ENCODE assay signal across 9 cellular contexts in the genomic region with DNA sequence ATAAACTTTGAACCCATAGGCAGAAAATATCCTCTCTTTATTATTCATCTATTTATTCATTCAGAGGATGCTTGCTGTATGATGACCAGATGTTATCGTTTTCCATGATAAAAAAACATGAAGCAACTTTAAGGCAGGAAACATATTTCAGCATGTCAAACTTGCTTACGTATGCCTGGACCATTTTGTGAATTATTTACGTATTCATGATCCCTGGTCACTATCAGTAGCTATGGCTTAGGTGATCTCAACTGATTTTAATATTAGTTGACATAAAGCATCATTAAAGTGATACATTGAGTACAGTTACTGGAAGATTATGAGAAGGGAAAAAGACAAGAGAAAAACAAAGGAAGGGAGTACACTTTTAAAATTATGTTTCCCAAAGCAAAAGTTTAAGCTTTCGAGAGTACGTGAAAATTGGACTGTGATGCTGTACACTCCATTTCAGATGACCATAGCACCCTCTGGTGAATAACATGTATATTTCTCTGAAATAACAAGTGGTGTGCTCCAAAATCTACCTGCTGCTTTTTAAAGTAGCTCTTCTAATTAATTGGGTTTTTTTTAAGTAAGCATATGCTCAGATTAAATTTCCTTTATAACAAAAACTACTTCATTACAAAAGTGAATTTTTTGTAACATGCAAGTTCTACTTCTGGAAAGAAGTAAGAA.
DNase-seq lines count a peak whose midpoint lies in the region; ATAC-seq and TF ChIP-seq lines count a peak whose summit lies in the region.
"Had no signal": no experiment of that assay in that cellular context is flagged by ENCODE, and none has a peak within 500 bp of the region (broad histone marks: within the 10 kb centered on the region; RNA-seq: fewer than 3 reads in every experiment).

No MANE protein-coding gene starts in this region.

- H3K27me3 ChIP-seq in PC-3 (ENCODE audit: low read length), result peaks cover 29% of the 10 kb centered on the region; the same call in 1 of the 2 replicates

- H3K9me3 ChIP-seq in PC-3 (ENCODE audit: low read length), result no peaks in the 10 kb centered on the region

- H3K4me3 ChIP-seq in PC-3 (ENCODE audit: low read length), result no peak overlapping the region

- H2AFZ ChIP-seq in PC-3 (ENCODE audit: low read length), result no peak overlapping the region

- CTCF ChIA-PET in PC-3 (lab: Charles Lee), result no interaction called here

- H3K9ac ChIP-seq in PC-3 (ENCODE audit: low read length), result no peak overlapping the region

- no peak overlapping the region for H3K27ac ChIP-seq in PC-3 (ENCODE audit: low read length)

- DNase-seq in GM03348 (ENCODE audit: low spot score) (peak; percentile 64), PC-3 (peak; percentile 19), fibroblast of peridontal ligament (ENCODE audit: extremely low read depth) (peak; percentile 76), retina (peak; percentile 36), GM10266 (ENCODE audit: extremely low spot score) (no peak), iPS-NIHi11 (ENCODE audit: low spot score) (no peak)
- DNase-seq: SHP77 treated with DMSO at 0.1 percent for 48 hours had no signal

- H3K9me2 ChIP-seq in PC-3 (replicated peaks; ENCODE audit: low read length), result no peaks in the 10 kb centered on the region

- no peaks in the 10 kb centered on the region for H4K20me1 ChIP-seq in PC-3 (ENCODE audit: low read length)

- no peaks in the 10 kb centered on the region for H3K36me3 ChIP-seq in PC-3 (ENCODE audit: low read depth, low read length)

- no peaks in the 10 kb centered on the region for H3F3A ChIP-seq in PC-3 (ENCODE audit: low read length, unreplicated experiment)

- intact Hi-C loops in PC-3 (cut with micrococcal nuclease), result loop anchor here (10.0 kb wide), 1 partner anchor 750 kb away; a partner anchor contains a TSS

- peak; percentile 48 for TF ChIP-seq CTCF in PC-3 (conservative IDR thresholded peaks at IDR 0.05; ENCODE audit: low read depth, low read length)
- TF ChIP-seq CTCF in GM10266 (IDR thresholded peaks at IDR 0.05; ENCODE audit: control insufficient read depth, insufficient read depth, low read depth, missing control alignments), result no peak

- H3K79me2 ChIP-seq in PC-3 (ENCODE audit: low read length), result no peaks in the 10 kb centered on the region

- POLR2A ChIA-PET in PC-3 (lab: Charles Lee; ENCODE audit: unreplicated experiment), result interaction anchor here (0.6 kb wide), 1 partner anchor 1483 kb away, joined by 9 read pairs; no protein-coding TSS in a partner anchor

- no peaks in the 10 kb centered on the region for H3K4me1 ChIP-seq in PC-3 (ENCODE audit: insufficient read depth, low read length)

- peak overlapping the region; percentile 25; the same call in 1 of the 2 replicates for H3K4me2 ChIP-seq in PC-3 (ENCODE audit: low read length)

- BruUV-seq in PC-3 (replicated peaks; lab: Mats Ljungman, UMichigan), result no TSS peak

- no peak; the same call in 1 of the 2 replicates for ATAC-seq in PC-3
- no peak for ATAC-seq in GM19452 (IDR thresholded peaks at IDR 0.05; ENCODE audit: unreplicated experiment)
- no peak for ATAC-seq in HG03139 (IDR thresholded peaks at IDR 0.05; ENCODE audit: unreplicated experiment)

Comparison
In these comparisons a context has a peak if more than half of its experiments do, and no peak if none do; other contexts are left out.
1. DNase-seq: peak in GM03348 (single experiment), PC-3 (single experiment), fibroblast of peridontal ligament (single experiment) and retina (single experiment); none in GM10266 (single experiment) and iPS-NIHi11 (single experiment).